ENCODE assay signal across 1 cellular context in genomic region chr2:226121339-226121738, GRCh38.
TF ChIP-seq lines count a peak whose summit lies in the region.

No MANE protein-coding gene starts in this region.

TF ChIP-seq in IMR-90, 13 proteins besides CTCF, POLR2A, EP300 and RAD21:
- TF ChIP-seq RFX5 (IDR thresholded peaks at IDR 0.05; ENCODE audit: low read depth, low read length), result no peak
